ENCODE assay signal across 9 cellular contexts in the genomic region with DNA sequence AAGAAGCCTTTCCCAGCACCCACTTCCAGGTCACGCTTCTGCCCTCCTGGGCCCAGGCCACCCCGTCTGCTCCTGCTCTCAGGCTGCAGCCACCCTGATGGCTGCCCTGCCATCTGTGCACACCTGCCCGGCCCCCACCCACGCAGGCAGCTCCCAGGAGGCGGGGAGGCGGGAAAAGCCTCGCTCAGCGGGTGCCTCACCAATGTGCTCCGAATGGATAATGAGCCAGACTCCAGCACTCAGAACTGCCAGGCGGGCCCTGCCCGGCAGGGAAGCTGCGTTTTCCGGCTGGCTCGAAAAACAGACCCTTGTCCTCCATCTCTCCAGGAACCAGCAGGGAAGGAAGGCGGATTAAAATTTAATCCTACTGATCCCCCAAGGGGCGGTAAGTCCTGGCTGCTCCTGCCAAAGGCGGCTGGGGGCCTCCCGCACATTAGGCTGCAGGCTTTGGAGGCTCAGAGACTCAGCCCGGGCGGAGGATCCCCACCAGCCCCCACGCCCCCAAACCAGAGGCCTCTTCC.
DNase-seq lines count a peak whose midpoint lies in the region; ATAC-seq and TF ChIP-seq lines count a peak whose summit lies in the region.
"Had no signal": no experiment of that assay in that cellular context is flagged by ENCODE, and none has a peak within 500 bp of the region (broad histone marks: within the 10 kb centered on the region; RNA-seq: fewer than 3 reads in every experiment).

No MANE protein-coding gene starts in this region.

- H3K27ac Mint-ChIP-seq in stimulated activated effector memory CD8-positive, alpha-beta T cell treated with anti-CD3 and anti-CD28 coated beads, Interleukin-12 subunit alpha, Interleukin-12 subunit beta, amount 100 ng/mL, for 72 hours, result peak overlapping the region; percentile 18

- H3K9me3 ChIP-seq in right atrium auricular region (no peaks in the 10 kb centered on the region), hepatocyte (ENCODE audit: low read depth) (no peaks in the 10 kb centered on the region), upper lobe of right lung (no peaks in the 10 kb centered on the region)

- TF ChIP-seq CTCF in right atrium auricular region (IDR thresholded peaks at IDR 0.05) (no peak), hepatocyte (IDR thresholded peaks at IDR 0.05; ENCODE audit: poor library complexity) (no peak), upper lobe of right lung (IDR thresholded peaks at IDR 0.05) (no peak)

- peak; percentile 64 for DNase-seq in Right ventricle myocardium inferior (ENCODE audit: missing footprints)
- DNase-seq in right atrium auricular region (ENCODE audit: low spot score), result no peak
- peak; percentile 98 for DNase-seq in NCI-H82 treated with DMSO at 0.1 percent for 48 hours (lab: John Stamatoyannopoulos, UW; ENCODE audit: unreplicated experiment)
- DNase-seq in hepatocyte (ENCODE audit: low spot score), result peak; percentile 43
- DNase-seq in stimulated activated effector memory CD8-positive, alpha-beta T cell treated with anti-CD3 and anti-CD28 coated beads, Interleukin-12 subunit alpha, Interleukin-12 subunit beta, amount 100 ng/mL, for 72 hours (ENCODE audit: low spot score in 2 of 2), result no peak
- DNase-seq in upper lobe of right lung, result no peak
- no peak for DNase-seq in OCI-M1 (lab: John Stamatoyannopoulos, UW)
- no peak for DNase-seq in mesenteric fat pad (ENCODE audit: low spot score)
- DNase-seq: stimulated activated naive CD8-positive, alpha-beta T cell treated with anti-CD3 and anti-CD28 coated beads, Interleukin-15, Interleukin-2, amounts not matched to agents 100 U/mL and 50 U/mL, for 24 hours had no signal

- H3K79me2 ChIP-seq in hepatocyte, result peaks cover 6% of the 10 kb centered on the region

- peaks cover 10% of the 10 kb centered on the region for H3K9me3 Mint-ChIP-seq in stimulated activated effector memory CD8-positive, alpha-beta T cell treated with anti-CD3 and anti-CD28 coated beads, Interleukin-12 subunit alpha, Interleukin-12 subunit beta, amount 100 ng/mL, for 72 hours

- no peak overlapping the region for H3K4me3 ChIP-seq in right atrium auricular region
- no peak overlapping the region for H3K4me3 ChIP-seq in hepatocyte
- no peak overlapping the region for H3K4me3 ChIP-seq in upper lobe of right lung

- peaks cover 37% of the 10 kb centered on the region for H4K20me1 ChIP-seq in hepatocyte (ENCODE audit: insufficient read depth, poor library complexity, severe bottlenecking)

- H3K36me3 Mint-ChIP-seq in stimulated activated effector memory CD8-positive, alpha-beta T cell treated with anti-CD3 and anti-CD28 coated beads, Interleukin-12 subunit alpha, Interleukin-12 subunit beta, amount 100 ng/mL, for 72 hours, result peaks cover 54% of the 10 kb centered on the region

- H3K4me1 Mint-ChIP-seq in stimulated activated effector memory CD8-positive, alpha-beta T cell treated with anti-CD3 and anti-CD28 coated beads, Interleukin-12 subunit alpha, Interleukin-12 subunit beta, amount 100 ng/mL, for 72 hours, result peaks cover 93% of the 10 kb centered on the region

- intact Hi-C loops in Right ventricle myocardium inferior (cut with DNase I), result no loop called here
- intact Hi-C loops in upper lobe of right lung (cut with DNase I), result no loop called here

- no peak overlapping the region for H3K27ac ChIP-seq in right atrium auricular region
- peak overlapping the region; percentile 63 for H3K27ac ChIP-seq in hepatocyte
- H3K27ac ChIP-seq in upper lobe of right lung, result no peak overlapping the region

- H3K4me1 ChIP-seq in right atrium auricular region (peaks cover 0 to 24% of the 10 kb centered on the region in 2 donors), hepatocyte (ENCODE audit: insufficient read depth) (peaks cover 18% of the 10 kb centered on the region), upper lobe of right lung (peaks cover 10% of the 10 kb centered on the region)

- H3K36me3 ChIP-seq in right atrium auricular region, result peaks cover 56% of the 10 kb centered on the region
- no peaks in the 10 kb centered on the region for H3K36me3 ChIP-seq in hepatocyte (replicated peaks; ENCODE audit: insufficient read depth, low read depth)
- peaks cover 80% of the 10 kb centered on the region for H3K36me3 ChIP-seq in upper lobe of right lung

- H3K4me2 ChIP-seq in hepatocyte, result peak overlapping the region; percentile 38

- 72% methylated on average over 18 of the region's 21 CpGs for WGBS in hepatocyte (ENCODE audit: low lambda C conversion rate, missing lambda C conversion rate)

- ATAC-seq in Right ventricle myocardium inferior, result no peak
- ATAC-seq in stimulated activated effector memory CD8-positive, alpha-beta T cell treated with anti-CD3 and anti-CD28 coated beads, Interleukin-12 subunit alpha, Interleukin-12 subunit beta, amount 100 ng/mL, for 72 hours, result no peak
- ATAC-seq in upper lobe of right lung, result no peak
- ATAC-seq: stimulated activated naive CD8-positive, alpha-beta T cell treated with anti-CD3 and anti-CD28 coated beads, Interleukin-15, Interleukin-2, amounts not matched to agents 100 U/mL and 50 U/mL, for 24 hours had no signal

- H3K27me3 ChIP-seq in right atrium auricular region (no peaks in the 10 kb centered on the region), hepatocyte (no peaks in the 10 kb centered on the region), upper lobe of right lung (no peaks in the 10 kb centered on the region)

- no peak overlapping the region for H2AFZ ChIP-seq in hepatocyte

- peak overlapping the region; percentile 76 for H3K4me3 Mint-ChIP-seq in stimulated activated effector memory CD8-positive, alpha-beta T cell treated with anti-CD3 and anti-CD28 coated beads, Interleukin-12 subunit alpha, Interleukin-12 subunit beta, amount 100 ng/mL, for 72 hours

- no peaks in the 10 kb centered on the region for H3K9me2 ChIP-seq in hepatocyte (replicated peaks; ENCODE audit: insufficient read depth)

Comparison
In these comparisons a context has a peak if more than half of its experiments do, and no peak if none do; other contexts are left out.
1. DNase-seq: peak in Right ventricle myocardium inferior (single experiment), NCI-H82 treated with DMSO at 0.1 percent for 48 hours (single experiment) and hepatocyte (single experiment); none in right atrium auricular region (single experiment), stimulated activated effector memory CD8-positive, alpha-beta T cell treated with anti-CD3 and anti-CD28 coated beads, Interleukin-12 subunit alpha, Interleukin-12 subunit beta, amount 100 ng/mL, for 72 hours (0 of 2), upper lobe of right lung (single experiment), OCI-M1 (single experiment) and mesenteric fat pad (single experiment).